1 cellular context compared by ENCODE assay signal in genomic region chr7:118304100-118304499, GRCh38.
TF ChIP-seq lines count a peak whose summit lies in the region.

No MANE protein-coding gene starts in this region.

TF ChIP-seq in GM23338, 12 proteins besides CTCF, POLR2A, EP300 and RAD21 (continued from another document):
- TF ChIP-seq ZNF462 (CRISPR knock-in tag; IDR thresholded peaks at IDR 0.05) = no peak
